In the genomic region with DNA sequence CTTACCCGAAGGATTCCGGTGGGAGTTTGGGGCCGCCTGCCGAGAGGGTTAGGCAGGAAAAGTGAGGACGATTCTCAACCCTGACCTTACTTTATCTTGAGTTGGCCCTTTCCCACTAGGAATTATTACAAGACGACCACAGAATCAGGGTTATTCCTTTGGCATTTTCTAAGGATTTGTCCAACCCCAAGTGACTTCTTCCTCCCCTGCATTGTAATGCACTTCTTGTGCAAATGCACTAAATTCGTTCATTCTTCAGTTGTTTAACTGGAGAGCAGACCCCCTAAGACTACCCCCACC, we compare ENCODE assay signal across 1 cellular context.
TF ChIP-seq lines count a peak whose summit lies in the region.

No MANE protein-coding gene starts in this region.

TF ChIP-seq in A549, 52 proteins besides CTCF, POLR2A, EP300 and RAD21 (continued from another document):
- TF ChIP-seq HEYL (CRISPR knock-in tag; IDR thresholded peaks at IDR 0.05) (no peak), MYC (IDR thresholded peaks at IDR 0.05; ENCODE audit: borderline replicate concordance, low read length) (no peak), SREBF2 (IDR thresholded peaks at IDR 0.05) (no peak)
- TF ChIP-seq, protein P1, sequence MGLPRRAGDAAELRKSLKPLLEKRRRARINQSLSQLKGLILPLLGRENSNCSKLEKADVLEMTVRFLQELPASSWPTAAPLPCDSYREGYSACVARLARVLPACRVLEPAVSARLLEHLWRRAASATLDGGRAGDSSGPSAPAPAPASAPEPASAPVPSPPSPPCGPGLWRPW (IDR thresholded peaks at IDR 0.05): no peak
